In the genomic region with DNA sequence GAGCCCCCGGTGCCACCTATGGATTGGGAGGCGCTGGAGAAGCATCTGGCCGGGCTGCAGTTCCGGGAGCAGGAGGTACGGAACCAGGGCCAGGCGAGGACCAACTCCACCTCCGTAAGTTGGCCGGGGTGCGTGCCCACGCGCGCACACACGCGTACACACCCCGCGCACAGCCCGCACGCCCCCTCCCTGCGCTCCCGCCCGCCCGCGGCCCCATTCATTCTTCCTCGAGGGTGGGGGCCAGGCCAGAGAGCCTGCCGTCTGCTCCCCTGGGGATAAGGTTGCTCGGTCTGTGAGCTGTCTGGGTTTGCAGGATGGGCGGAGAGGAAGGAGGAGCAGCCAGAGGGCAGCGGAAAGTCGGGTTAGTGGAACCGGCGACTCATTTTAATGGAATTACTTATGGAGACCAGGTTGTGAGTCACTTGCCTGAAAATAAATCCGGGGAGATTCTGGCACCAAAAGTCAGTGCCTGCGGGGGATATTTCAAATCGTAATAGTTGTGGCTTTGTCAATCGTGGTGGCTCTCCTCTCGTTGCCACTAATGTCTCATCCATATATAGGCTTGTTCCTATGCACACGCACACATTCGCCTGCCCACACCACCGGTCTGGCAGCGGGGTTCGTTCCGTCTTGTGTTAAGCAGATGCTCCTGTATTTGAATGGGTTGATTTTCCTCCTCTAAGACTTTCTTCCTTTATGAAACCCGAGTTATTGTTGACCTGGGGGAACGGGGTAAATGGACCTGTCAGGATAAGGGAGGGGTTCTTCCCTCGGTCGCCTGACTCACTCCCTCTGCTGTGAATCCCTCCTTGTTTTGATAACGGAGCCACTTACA, we compare ENCODE assay signal across 8 cellular contexts.
DNase-seq lines count a peak whose midpoint lies in the region; ATAC-seq and TF ChIP-seq lines count a peak whose summit lies in the region.

No MANE protein-coding gene starts in this region.

- peaks cover 21% of the 10 kb centered on the region for H3K4me1 Mint-ChIP-seq in activated B cell treated with CpG ODN at 0.5 μM for 24 hours

- H3K4me3 ChIP-seq in fibroblast of mammary gland (ENCODE audit: control insufficient read depth, low read depth, low read length) (peak overlapping the region; percentile 70), muscle layer of colon (ENCODE audit: low read depth in 1 of 2, low read length in 2 of 2) (peak overlapping the region; percentile 72 to 96), upper lobe of right lung (peak overlapping the region; percentile 70)

- H3K27me3 ChIP-seq in muscle layer of colon (ENCODE audit: control insufficient read depth in 1 of 2, insufficient read depth in 2 of 2, low read length in 2 of 2) (no peaks in the 10 kb centered on the region), upper lobe of right lung (no peaks in the 10 kb centered on the region)

- ATAC-seq in activated B cell treated with CpG ODN at 0.5 μM for 24 hours (ENCODE audit: low read depth) (peak; percentile 22), upper lobe of right lung (peak; percentile 22), GM21515 (IDR thresholded peaks at IDR 0.05; ENCODE audit: unreplicated experiment) (no peak)

- POLR2A ChIA-PET in activated B cell treated with CpG ODN at 0.5 μM for 24 hours (lab: Charles Lee) = no interaction called here

- in situ Hi-C loops in G401 (cut with HindIII; ENCODE audit: low sequenced_read_pairs) = no loop called here

- no peaks in the 10 kb centered on the region for H3K9me3 Mint-ChIP-seq in activated B cell treated with CpG ODN at 0.5 μM for 24 hours

- H3K27me3 Mint-ChIP-seq in activated B cell treated with CpG ODN at 0.5 μM for 24 hours = peaks cover 33% of the 10 kb centered on the region

- intact Hi-C loops in activated B cell treated with CpG ODN at 0.5 μM for 24 hours (cut with micrococcal nuclease) = loop anchor here (5.0 kb wide), 1 partner anchor 462 kb away; the partner anchor contains the start of gene C3orf80
- intact Hi-C loops in upper lobe of right lung (cut with DNase I) = no loop called here

- H3K4me3 Mint-ChIP-seq in activated B cell treated with CpG ODN at 0.5 μM for 24 hours = peak overlapping the region; percentile 71

- H3K36me3 Mint-ChIP-seq in activated B cell treated with CpG ODN at 0.5 μM for 24 hours (ENCODE audit: low read depth) = no peaks in the 10 kb centered on the region

- no peaks in the 10 kb centered on the region for H3K9me3 ChIP-seq in muscle layer of colon (ENCODE audit: low read length)
- no peaks in the 10 kb centered on the region for H3K9me3 ChIP-seq in upper lobe of right lung

- H3K27ac ChIP-seq in muscle layer of colon (ENCODE audit: low read depth, low read length) (peak overlapping the region; percentile 97), upper lobe of right lung (peak overlapping the region; percentile 91)

- H3K27ac Mint-ChIP-seq in activated B cell treated with CpG ODN at 0.5 μM for 24 hours = no peak overlapping the region

- TF ChIP-seq CTCF in activated B cell treated with CpG ODN at 0.5 μM for 24 hours (IDR thresholded peaks at IDR 0.05) = no peak
- no peak for TF ChIP-seq CTCF in fibroblast of mammary gland (conservative IDR thresholded peaks at IDR 0.05; ENCODE audit: control insufficient read depth, insufficient read depth, low read depth, low read length)
- no peak for TF ChIP-seq CTCF in upper lobe of right lung (IDR thresholded peaks at IDR 0.05)

- H3K9ac ChIP-seq in muscle layer of colon (ENCODE audit: low read length) = peak overlapping the region; percentile 88

- CTCF ChIA-PET in activated B cell treated with CpG ODN at 0.5 μM for 24 hours (lab: Charles Lee) = no interaction called here

- peak; percentile 66 for DNase-seq in G401 (ENCODE audit: low spot score)
- peak; percentile 65 for DNase-seq in NCI-H1048 (lab: John Stamatoyannopoulos, UW)
- DNase-seq in activated B cell treated with CpG ODN at 0.5 μM for 24 hours = no peak
- peak; percentile 98 for DNase-seq in fibroblast of mammary gland (ENCODE audit: low read depth)
- peak; percentile 74 for DNase-seq in upper lobe of right lung
- DNase-seq in HUDEP-2 (lab: John Stamatoyannopoulos, UW; ENCODE audit: unreplicated experiment in 76 of 76) = no peak

- H3K36me3 ChIP-seq in muscle layer of colon (ENCODE audit: insufficient read depth, low read length) = peaks cover 9% of the 10 kb centered on the region
- H3K36me3 ChIP-seq in upper lobe of right lung = no peaks in the 10 kb centered on the region

- H3K4me1 ChIP-seq in muscle layer of colon (ENCODE audit: insufficient read depth, low read length) (peaks cover 47% of the 10 kb centered on the region), upper lobe of right lung (peaks cover 19% of the 10 kb centered on the region)

Comparison
In these comparisons a context has a peak if more than half of its experiments do, and no peak if none do; other contexts are left out.
1. DNase-seq: peak in G401 (single experiment), NCI-H1048 (single experiment), fibroblast of mammary gland (single experiment) and upper lobe of right lung (single experiment); none in activated B cell treated with CpG ODN at 0.5 μM for 24 hours (single experiment) and HUDEP-2 (0 of 76).
2. Peak in every context shown above with its lines, with median percentiles within 50 percentile points of each other: H3K4me3 ChIP-seq.